Comparison of ENCODE assay signal across 26 cellular contexts in genomic region chr5:14164764-14165163, GRCh38. TPM values are rescaled to one million over a fixed set of nuclear protein-coding genes. Genes with fewer than 3 reads are reported as not detected.
DNase-seq lines count a peak whose midpoint lies in the region; ATAC-seq and TF ChIP-seq lines count a peak whose summit lies in the region.
"Had no signal": no experiment of that assay in that cellular context is flagged by ENCODE, and none has a peak within 500 bp of the region (broad histone marks: within the 10 kb centered on the region; RNA-seq: fewer than 3 reads in every experiment).

No MANE protein-coding gene starts in this region.

- peaks cover 100% of the 10 kb centered on the region for H3K79me2 ChIP-seq in ACC112 (ENCODE audit: control insufficient read depth, insufficient read depth, low read length, unreplicated experiment)

- H3K4me1 ChIP-seq in ACC112 (ENCODE audit: control insufficient read depth, insufficient read depth, low read length, unreplicated experiment) (peaks cover 63% of the 10 kb centered on the region), RWPE2 (ENCODE audit: insufficient read depth, poor library complexity, severe bottlenecking) (peaks cover 40% of the 10 kb centered on the region), vagina (peaks cover 27% of the 10 kb centered on the region)

- H3K9me3 ChIP-seq in RWPE2 (ENCODE audit: severe bottlenecking) = peaks cover 5% of the 10 kb centered on the region
- no peaks in the 10 kb centered on the region for H3K9me3 ChIP-seq in vagina
- H3K9me3 ChIP-seq: lower lobe of right lung, pancreas had no signal

- ATAC-seq in RWPE2 (ENCODE audit: low read depth) (no peak), left lobe of liver (peak; percentile 26), GM21529 (IDR thresholded peaks at IDR 0.05; ENCODE audit: unreplicated experiment) (no peak)
- ATAC-seq: lower lobe of right lung had no signal

- intact Hi-C loops in vagina (cut with DNase I) = no loop called here

- no peak overlapping the region for H2AFZ ChIP-seq in ACC112 (ENCODE audit: low read length, unreplicated experiment)

- peak; percentile 16 for DNase-seq in NCI-H1694 (lab: John Stamatoyannopoulos, UW)
- no peak for DNase-seq in RWPE2 (ENCODE audit: low spot score)
- no peak for DNase-seq in left lobe of liver (ENCODE audit: low spot score)
- DNase-seq in NCI-H1417 (lab: John Stamatoyannopoulos, UW) = no peak
- no peak for DNase-seq in vagina (ENCODE audit: extremely low spot score in 2 of 2)
- no peak for DNase-seq in LoVo (ENCODE audit: low spot score)
- DNase-seq: activated CD4-positive, alpha-beta T cell treated with anti-CD3 and anti-CD28 coated beads, Interleukin-2, amount 50 U/mL, for 48 hours; activated CD8-positive, alpha-beta memory T cell treated with anti-CD3 and anti-CD28 coated beads, Interleukin-2, amount 50 U/mL, for 4 hours; activated naive CD4-positive, alpha-beta T cell treated with anti-CD3 and anti-CD28 coated beads for 36 hours; adrenal gland; DMS79 treated with DMSO at 0.1 percent for 48 hours; erythroblast; GF-D8; head of caudate nucleus; lower lobe of right lung; NCI-H1105; NCI-H2029 treated with DMSO at 0.1 percent for 48 hours; pancreas; retina; SHP77 treated with DMSO at 0.1 percent for 48 hours; stimulated activated CD4-positive, alpha-beta T cell treated with anti-CD3 and anti-CD28 coated beads, Interleukin-2, amount 100 ng/mL, for 24 hours; T1000 had no signal

- peaks cover 29% of the 10 kb centered on the region for H3K36me3 ChIP-seq in ACC112 (ENCODE audit: insufficient read depth, low read length)
- H3K36me3 ChIP-seq in RWPE2 (ENCODE audit: low read depth) = peaks cover 14% of the 10 kb centered on the region
- H3K36me3 ChIP-seq in vagina = no peaks in the 10 kb centered on the region
- H3K36me3 ChIP-seq: adrenal gland, lower lobe of right lung, pancreas, tibial nerve had no signal

- TF ChIP-seq CTCF in RWPE2 (IDR thresholded peaks at IDR 0.05; ENCODE audit: poor library complexity, severe bottlenecking) (no peak), vagina (IDR thresholded peaks at IDR 0.05) (no peak)

- H3K4me3 ChIP-seq in ACC112 (ENCODE audit: low read depth, low read length) = no peak overlapping the region
- no peak overlapping the region for H3K4me3 ChIP-seq in RWPE2 (ENCODE audit: severe bottlenecking)
- H3K4me3 ChIP-seq in vagina = no peak overlapping the region
- H3K4me3 ChIP-seq: adrenal gland, BLaER1, lower lobe of right lung, pancreas, tibial nerve had no signal

- H3K27ac ChIP-seq in ACC112 (ENCODE audit: low read depth, low read length) (peak overlapping the region; percentile 93), RWPE2 (ENCODE audit: poor library complexity, severe bottlenecking) (peak overlapping the region; percentile 44), vagina (no peak overlapping the region)
- H3K27ac ChIP-seq: BLaER1, lower lobe of right lung, pancreas, tibial nerve had no signal

- H3K27me3 ChIP-seq in ACC112 (ENCODE audit: insufficient read depth, low read length) (no peaks in the 10 kb centered on the region), RWPE2 (ENCODE audit: insufficient read depth, poor library complexity, severe bottlenecking) (no peaks in the 10 kb centered on the region), vagina (no peaks in the 10 kb centered on the region)
- H3K27me3 ChIP-seq: adrenal gland, BLaER1, pancreas, tibial nerve had no signal

- no peak for TF ChIP-seq POLR2A in vagina (IDR thresholded peaks at IDR 0.05)

RNA-seq across cellular contexts. Expression of gene TRIO, which starts 21.6 kb away (rescaled TPM):
- total RNA-seq in left lobe of liver (34.9 TPM), vagina (142 TPM)
